In the genomic region with DNA sequence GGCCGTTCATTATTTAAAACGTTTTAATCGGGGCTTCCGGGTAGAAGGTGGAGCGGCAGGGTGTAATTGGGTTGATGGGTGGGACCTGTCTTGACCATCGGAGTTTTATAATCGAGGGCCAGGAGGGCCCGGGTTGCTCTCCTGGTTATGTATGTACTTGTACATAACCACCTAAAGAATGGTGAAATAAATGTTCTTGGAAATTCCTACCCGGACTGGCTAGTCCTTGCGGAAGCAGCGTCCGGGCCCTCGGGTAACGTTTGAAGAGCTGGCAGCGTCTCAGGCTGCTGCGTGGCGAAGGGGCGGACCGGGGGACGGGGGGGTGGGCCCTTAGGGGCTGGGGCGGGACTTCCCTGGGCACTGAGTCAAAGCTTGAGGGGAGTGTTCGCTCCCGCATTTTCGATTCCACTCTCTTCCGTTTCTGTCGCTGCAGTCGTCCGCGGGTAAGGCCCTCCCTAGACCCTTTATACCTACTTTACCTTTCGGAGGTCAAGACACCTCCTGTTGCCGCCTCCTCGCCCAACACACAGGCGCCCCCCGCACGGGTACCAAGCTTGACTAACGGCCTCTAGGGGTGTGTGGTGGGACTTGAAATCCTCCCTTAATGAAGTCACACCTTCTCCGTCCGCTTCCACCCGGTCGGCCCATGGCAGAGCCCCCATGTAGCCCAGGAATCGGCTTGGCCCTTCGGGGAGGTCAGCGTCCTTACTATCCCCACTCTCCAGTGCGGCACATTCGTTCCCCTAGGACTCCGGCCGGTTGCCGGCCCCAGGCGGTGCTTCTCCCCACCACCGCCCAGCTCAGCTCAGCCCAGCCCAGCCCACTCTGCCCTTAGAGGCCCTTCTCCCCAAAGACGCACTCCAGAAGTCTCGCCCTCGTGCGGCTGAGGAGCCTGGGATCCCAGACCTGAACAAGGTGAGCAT, we compare ENCODE assay signal across 8 cellular contexts. TPM values are rescaled to one million over a fixed set of nuclear protein-coding genes. Genes with fewer than 3 reads are reported as not detected.
DNase-seq lines count a peak whose midpoint lies in the region; ATAC-seq, FAIRE-seq and TF ChIP-seq lines count a peak whose summit lies in the region.

A gene with protein sequence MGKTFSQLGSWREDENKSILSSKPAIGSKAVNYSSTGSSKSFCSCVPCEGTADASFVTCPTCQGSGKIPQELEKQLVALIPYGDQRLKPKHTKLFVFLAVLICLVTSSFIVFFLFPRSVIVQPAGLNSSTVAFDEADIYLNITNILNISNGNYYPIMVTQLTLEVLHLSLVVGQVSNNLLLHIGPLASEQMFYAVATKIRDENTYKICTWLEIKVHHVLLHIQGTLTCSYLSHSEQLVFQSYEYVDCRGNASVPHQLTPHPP (plus strand): TSS at position 396 of the 923 bp plus-strand sequence. CDS start 1,167 bp downstream, outside the sequence.

- H3K27ac ChIP-seq in rectal smooth muscle tissue (ENCODE audit: low read depth, low read length) (peak within 1 kb of the TSS; percentile 80), vagina (peak within 1 kb of the TSS; percentile 87)

- H3K36me3 Mint-ChIP-seq in T-cell, result peaks cover 25% of the 10 kb centered on the region

- TF ChIP-seq POLR2A in vagina (IDR thresholded peaks at IDR 0.05), result no peak

- peak within 1 kb of the TSS; percentile 97 to 99 (median 98) for H3K4me3 Mint-ChIP-seq in T-cell

- DNase-seq in AML-193 (lab: John Stamatoyannopoulos, UW) (peak; percentile 72 to 77), GM19239 (ENCODE audit: insufficient read length, low spot score) (peak; percentile 86), T-cell (peak; percentile 42 to 76 (median 65)), amniotic epithelial cell (ENCODE audit: low read depth) (peak; percentile 82), left ventricle myocardium superior (peak; percentile 87), vagina (ENCODE audit: extremely low spot score in 2 of 2) (peak in 1 of 2 donors; percentile 90)

- ATAC-seq in HG03565 (IDR thresholded peaks at IDR 0.05; ENCODE audit: unreplicated experiment), result peak; percentile 60
- ATAC-seq in T-cell (replicated peaks in 1 of 4), result peak; percentile 89 to 94 (median 92)
- peak; percentile 94 for ATAC-seq in left ventricle myocardium superior

- no peaks in the 10 kb centered on the region for H3K9me3 Mint-ChIP-seq in T-cell

- intact Hi-C loops in left ventricle myocardium superior (cut with micrococcal nuclease) (no loop called here), vagina (cut with DNase I) (loop anchor here (10.0 kb wide), 1 partner anchor 123 kb away; no protein-coding TSS in a partner anchor)

- peaks cover 3% of the 10 kb centered on the region for H3K4me1 ChIP-seq in rectal smooth muscle tissue (ENCODE audit: control insufficient read depth, insufficient read depth, low read length)
- peaks cover 23% of the 10 kb centered on the region for H3K4me1 ChIP-seq in vagina

- peak; percentile 85 for FAIRE-seq in GM19239 (lab: Jason Lieb, UNC)

- no peaks in the 10 kb centered on the region for H3K9me3 ChIP-seq in vagina

- no peak for TF ChIP-seq CTCF in vagina (IDR thresholded peaks at IDR 0.05)

- peak within 1 kb of the TSS; percentile 91 for H3K9ac ChIP-seq in rectal smooth muscle tissue (ENCODE audit: low read length)

- POLR2A ChIA-PET in T-cell (lab: Charles Lee), result interaction anchor here (0.6 to 2.7 kb wide), 7 partner anchors 40 to 214 kb away, joined by 4 to 12 read pairs (median 6); a partner anchor contains a TSS

- H3K27ac Mint-ChIP-seq in T-cell, result peak within 1 kb of the TSS; percentile 89 to 97

- no peaks in the 10 kb centered on the region for H3K27me3 Mint-ChIP-seq in T-cell

- peaks cover 29 to 37% (median 34%) of the 10 kb centered on the region in 3 donors for H3K4me1 Mint-ChIP-seq in T-cell

- H3K4me3 ChIP-seq in rectal smooth muscle tissue (ENCODE audit: low read length), result peak within 1 kb of the TSS; percentile 89
- H3K4me3 ChIP-seq in vagina, result peak within 1 kb of the TSS; percentile 60 to 78

- CTCF ChIA-PET in T-cell (lab: Charles Lee), result interaction anchor here in 1 of 2 donors (0.6 to 2.0 kb wide), 8 partner anchors 13 to 272 kb away, joined by 3 to 10 read pairs (median 4); a partner anchor contains a TSS

- H3K36me3 ChIP-seq in rectal smooth muscle tissue (ENCODE audit: control insufficient read depth, insufficient read depth, low read length), result peaks cover 11% of the 10 kb centered on the region
- peaks cover 0 to 31% of the 10 kb centered on the region in 2 donors for H3K36me3 ChIP-seq in vagina

- H3K27me3 ChIP-seq in rectal smooth muscle tissue (ENCODE audit: control insufficient read depth, insufficient read depth, low read length) (no peaks in the 10 kb centered on the region), vagina (no peaks in the 10 kb centered on the region)

RNA-seq across cellular contexts. Expression of the gene that starts here (rescaled TPM):
- total RNA-seq in T-cell (10 to 100 TPM in 3 of 5 donors, 1 to 10 TPM in 2; 9.3 to 18.1 (median 10.4) TPM), left ventricle myocardium superior (1.8 TPM), vagina (6.6 TPM)
